Comparison of ENCODE assay signal across 30 cellular contexts in the genomic region with DNA sequence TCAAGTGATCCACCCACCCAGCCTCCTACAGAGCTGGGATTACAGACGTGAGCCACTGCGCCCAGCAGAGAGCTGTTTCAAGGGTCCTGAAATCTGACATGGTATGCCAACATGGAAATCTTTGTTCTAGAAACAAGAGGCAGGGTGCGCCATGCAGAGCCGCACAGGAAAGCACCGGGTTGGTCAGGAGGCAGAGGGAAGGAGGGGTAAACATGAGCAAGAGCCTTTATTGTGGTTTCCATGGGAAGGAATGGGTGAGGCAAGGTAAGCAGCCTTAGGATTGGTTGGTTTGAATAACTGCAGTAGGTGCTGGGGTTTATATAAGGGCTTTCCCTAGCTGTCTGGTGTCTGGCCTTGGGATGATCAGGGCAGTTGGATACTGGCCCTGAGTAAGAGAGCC.
"Had no signal": no experiment of that assay in that cellular context is flagged by ENCODE, and none has a peak within 500 bp of the region (broad histone marks: within the 10 kb centered on the region; RNA-seq: fewer than 3 reads in every experiment).

No MANE protein-coding gene starts in this region.

- ATAC-seq: activated CD8-positive, alpha-beta T cell treated with anti-CD3 and anti-CD28 coated beads, Interleukin-2, amount 10 ng/mL, durations not matched to agents 7 days and 5 days; Panc1 had no signal

- DNase-seq: activated CD4-positive, alpha-beta T cell treated with anti-CD3 and anti-CD28 coated beads for 1 hour; activated CD4-positive, alpha-beta T cell treated with anti-CD3 and anti-CD28 coated beads, Interleukin-2, amount 10 ng/mL, durations not matched to agents 7 days and 5 days; activated CD4-positive, alpha-beta T cell treated with anti-CD3 and anti-CD28 coated beads, Interleukin-2, amount 50 U/mL, for 48 hours; activated CD4-positive, CD25-positive, alpha-beta regulatory T cell; activated CD8-positive, alpha-beta T cell treated with anti-CD3 and anti-CD28 coated beads, Interleukin-2, amount 10 ng/mL, durations not matched to agents 7 days and 5 days; activated naive CD4-positive, alpha-beta T cell; activated naive CD4-positive, alpha-beta T cell treated with anti-CD3 and anti-CD28 coated beads, Interleukin-2, amount 50 U/mL, for 16 hours; activated naive CD8-positive, alpha-beta T cell treated with anti-CD3 and anti-CD28 coated beads for 36 hours; activated T-cell treated with anti-CD3 and anti-CD28 coated beads, Interleukin-2, amount 50 U/mL, for 24 hours; amniotic stem cell; aorta; Kasumi-1; KG1; MG63; NCI-H1048; NCI-H1105 treated with DMSO at 0.1 percent for 48 hours; NCI-H1436; NCI-H1694; NCI-H1930; NCI-H2081 treated with DMSO at 0.1 percent for 48 hours; NCI-H345; NCI-H510A; NCI-H526; SHP77; SJCRH30; T-cell; T-helper 2 cell; T-helper 9 cell; WERI-Rb-1 had no signal
